ENCODE assay signal across 13 cellular contexts in genomic region chrX:72020788-72021187, GRCh38.
DNase-seq lines count a peak whose midpoint lies in the region; ATAC-seq lines count a peak whose summit lies in the region.
"Had no signal": no experiment of that assay in that cellular context is flagged by ENCODE, and none has a peak within 500 bp of the region (broad histone marks: within the 10 kb centered on the region; RNA-seq: fewer than 3 reads in every experiment).

No MANE protein-coding gene starts in this region.

- no peaks in the 10 kb centered on the region for H3K9me3 ChIP-seq in muscle layer of duodenum (ENCODE audit: control insufficient read depth in 1 of 2, low read length in 2 of 2)

- intact Hi-C loops in head of caudate nucleus (cut with DNase I), result no loop called here

- H3K4me3 Mint-ChIP-seq in naive thymus-derived CD8-positive, alpha-beta T cell, result no peak overlapping the region
- H3K4me3 Mint-ChIP-seq: CD4-positive, alpha-beta T cell had no signal

- H3K36me3 ChIP-seq in muscle layer of duodenum (ENCODE audit: control insufficient read depth in 1 of 2, insufficient read depth in 2 of 2, low read length in 2 of 2), result no peaks in the 10 kb centered on the region

- peaks cover 0 to 8% (median 2%) of the 10 kb centered on the region in 4 donors for H3K4me1 Mint-ChIP-seq in naive thymus-derived CD8-positive, alpha-beta T cell

- POLR2A ChIA-PET in naive thymus-derived CD8-positive, alpha-beta T cell (lab: Charles Lee), result interaction anchor here (1.5 kb wide), 1 partner anchor 105 kb away, joined by 5 read pairs; no protein-coding TSS in a partner anchor

- no peaks in the 10 kb centered on the region for H3K27me3 ChIP-seq in muscle layer of duodenum (ENCODE audit: low read depth, low read length)

- H3K4me3 ChIP-seq in muscle layer of duodenum (ENCODE audit: low read depth in 1 of 2, low read length in 2 of 2), result no peak overlapping the region

- in situ Hi-C loops in KBM-7 (cut with MboI; ENCODE audit: low pct_unique_long_range_greater_than_20kb, low sequenced_read_pairs), result no loop called here

- peaks cover 3 to 4% of the 10 kb centered on the region in 2 donors for H3K4me1 ChIP-seq in muscle layer of duodenum (ENCODE audit: control insufficient read depth in 1 of 2, insufficient read depth in 2 of 2, low read length in 2 of 2)

- no peaks in the 10 kb centered on the region for H3K36me3 Mint-ChIP-seq in naive thymus-derived CD8-positive, alpha-beta T cell

- H3K27me3 Mint-ChIP-seq in naive thymus-derived CD8-positive, alpha-beta T cell, result peaks cover 3 to 44% (median 13%) of the 10 kb centered on the region in 5 donors

- no peak overlapping the region for H3K27ac Mint-ChIP-seq in naive thymus-derived CD8-positive, alpha-beta T cell
- H3K27ac Mint-ChIP-seq: CD4-positive, alpha-beta T cell had no signal

- peak; percentile 67 for ATAC-seq in GM18498 (IDR thresholded peaks at IDR 0.05; ENCODE audit: unreplicated experiment)
- peak; percentile 65 for ATAC-seq in GM21381 (IDR thresholded peaks at IDR 0.05; ENCODE audit: unreplicated experiment)
- ATAC-seq in HG03175 (IDR thresholded peaks at IDR 0.05; ENCODE audit: unreplicated experiment), result peak; percentile 63
- ATAC-seq in naive thymus-derived CD8-positive, alpha-beta T cell, result no peak
- no peak for ATAC-seq in esophagus mucosa
- ATAC-seq: HCT116, left lobe of liver had no signal

- peak overlapping the region; percentile 60 for H3K27ac ChIP-seq in muscle layer of duodenum (ENCODE audit: low read length)

- H3K9me3 Mint-ChIP-seq in naive thymus-derived CD8-positive, alpha-beta T cell, result no peaks in the 10 kb centered on the region
- H3K9me3 Mint-ChIP-seq: CD4-positive, alpha-beta T cell had no signal

- DNase-seq in naive thymus-derived CD8-positive, alpha-beta T cell, result no peak
- no peak for DNase-seq in KBM-7
- DNase-seq in head of caudate nucleus, result no peak
- DNase-seq: activated naive CD4-positive, alpha-beta T cell treated with Interleukin-2 at 50 U/mL for 16 hours; CD4-positive, alpha-beta T cell; NCI-H1694 treated with DMSO at 0.1 percent for 48 hours had no signal

Comparison
In these comparisons a context has a peak if more than half of its experiments do, and no peak if none do; other contexts are left out.
1. ATAC-seq: peak in GM18498 (single experiment), GM21381 (single experiment) and HG03175 (single experiment); none in naive thymus-derived CD8-positive, alpha-beta T cell (0 of 2) and esophagus mucosa (single experiment).